ENCODE assay signal across 8 cellular contexts in genomic region chr11:81869337-81870065, GRCh38.
DNase-seq lines count a peak whose midpoint lies in the region; ATAC-seq lines count a peak whose summit lies in the region.

No MANE protein-coding gene starts in this region.

- peaks cover 10% of the 10 kb centered on the region for H3K9me3 Mint-ChIP-seq in activated naive CD8-positive, alpha-beta T cell treated with anti-CD3 and anti-CD28 coated beads for 36 hours

- peak overlapping the region; percentile 45 for H3K4me3 Mint-ChIP-seq in activated naive CD8-positive, alpha-beta T cell treated with anti-CD3 and anti-CD28 coated beads for 36 hours

- H3K4me1 Mint-ChIP-seq in activated naive CD8-positive, alpha-beta T cell treated with anti-CD3 and anti-CD28 coated beads for 36 hours = peaks cover 50% of the 10 kb centered on the region

- H3K27me3 Mint-ChIP-seq in activated naive CD8-positive, alpha-beta T cell treated with anti-CD3 and anti-CD28 coated beads for 36 hours = peaks cover 4% of the 10 kb centered on the region

- peaks cover 15% of the 10 kb centered on the region for H3K36me3 Mint-ChIP-seq in activated naive CD8-positive, alpha-beta T cell treated with anti-CD3 and anti-CD28 coated beads for 36 hours

- H3K27ac Mint-ChIP-seq in activated naive CD8-positive, alpha-beta T cell treated with anti-CD3 and anti-CD28 coated beads for 36 hours = peak overlapping the region; percentile 90

- DNase-seq in T follicular helper cell (ENCODE audit: low read depth) = peak; percentile 77
- peak; percentile 85 for DNase-seq in activated naive CD8-positive, alpha-beta T cell treated with anti-CD3 and anti-CD28 coated beads for 36 hours
- peak; percentile 61 for DNase-seq in stimulated activated CD8-positive, alpha-beta memory T cell treated with anti-CD3 and anti-CD28 coated beads, Interleukin-12 subunit alpha, Interleukin-12 subunit beta, amount 100 ng/mL, for 24 hours (ENCODE audit: extremely low read depth)
- DNase-seq in NCI-H1417 treated with DMSO at 0.1 percent for 48 hours (lab: John Stamatoyannopoulos, UW) = no peak
- DNase-seq in NCI-H748 (lab: John Stamatoyannopoulos, UW; ENCODE audit: unreplicated experiment) = no peak
- no peak for DNase-seq in 8988T

- ATAC-seq in GM18870 (IDR thresholded peaks at IDR 0.05; ENCODE audit: unreplicated experiment) (peak; percentile 96), HG03045 (IDR thresholded peaks at IDR 0.05; ENCODE audit: unreplicated experiment) (peak; percentile 96)

Comparison
In these comparisons a context has a peak if more than half of its experiments do, and no peak if none do; other contexts are left out.
1. DNase-seq: peak in T follicular helper cell (single experiment), activated naive CD8-positive, alpha-beta T cell treated with anti-CD3 and anti-CD28 coated beads for 36 hours (single experiment) and stimulated activated CD8-positive, alpha-beta memory T cell treated with anti-CD3 and anti-CD28 coated beads, Interleukin-12 subunit alpha, Interleukin-12 subunit beta, amount 100 ng/mL, for 24 hours (single experiment); none in NCI-H1417 treated with DMSO at 0.1 percent for 48 hours (single experiment), NCI-H748 (single experiment) and 8988T (single experiment).